In the genomic region with DNA sequence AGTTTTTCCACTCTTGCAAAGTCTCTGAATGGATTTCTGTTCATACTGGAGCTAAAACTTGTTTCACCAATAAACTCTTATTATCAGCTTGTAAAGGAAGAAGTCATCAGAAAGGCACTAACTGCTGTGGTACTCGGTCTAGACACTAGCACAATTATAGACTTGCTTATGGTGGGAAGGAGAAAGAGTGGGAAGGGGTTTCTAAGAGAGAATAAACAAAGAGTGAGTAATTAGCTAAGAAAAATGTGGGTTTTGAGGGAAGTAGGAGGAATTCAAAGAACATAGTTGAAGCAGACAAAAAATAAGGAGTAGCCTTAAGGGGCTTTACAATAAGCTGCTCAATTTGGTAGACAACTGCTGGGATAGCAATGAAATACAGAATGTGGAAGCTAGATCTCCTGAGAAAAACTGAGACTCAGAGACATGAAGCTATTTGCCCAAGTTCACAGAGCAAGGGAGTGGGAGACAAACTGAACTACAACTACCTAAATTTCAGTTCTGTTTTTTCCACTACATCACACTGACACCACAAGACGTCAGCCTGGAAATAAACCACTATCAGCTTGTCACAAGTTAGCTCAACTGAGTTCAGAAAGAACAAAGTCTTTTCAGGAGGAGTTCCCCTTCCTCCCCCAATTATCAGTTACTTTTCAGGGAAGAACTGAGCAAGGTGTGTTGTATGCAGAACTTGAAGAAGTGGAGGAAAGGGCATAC, we compare ENCODE assay signal across 8 cellular contexts. TPM values are rescaled to one million over a fixed set of nuclear protein-coding genes. Genes with fewer than 3 reads are reported as not detected.
DNase-seq lines count a peak whose midpoint lies in the region; ATAC-seq, FAIRE-seq and TF ChIP-seq lines count a peak whose summit lies in the region.

No MANE protein-coding gene starts in this region.

- H4K8ac ChIP-seq in neuronal stem cell (ENCODE audit: low read depth, low read length) = no peak overlapping the region

- peaks cover 33 to 43% (median 41%) of the 10 kb centered on the region in 11 experiments for H3K9me3 ChIP-seq in BLaER1 treated with 17β-estradiol and CSF1 and Interleukin-3, amounts not matched to agents 10 nM and 100 nM (replicated peaks in 1 of 11)
- no peaks in the 10 kb centered on the region for H3K9me3 ChIP-seq in esophagus muscularis mucosa
- H3K9me3 ChIP-seq in neuronal stem cell (replicated peaks in 1 of 2; ENCODE audit: control insufficient read depth in 2 of 2, insufficient read depth in 1 of 2, low read depth in 1 of 2, low read length in 2 of 2) = peaks cover 2 to 38% of the 10 kb centered on the region in 2 donors

- intact Hi-C loops in sciatic nerve (cut with DNase I) = no loop called here
- intact Hi-C loops in esophagus muscularis mucosa (cut with DNase I) = loop anchor here (5.0 to 10.0 kb wide), 3 partner anchors 60 to 147 kb away; a partner anchor contains a TSS

- peak overlapping the region; percentile 90 for H3K27ac Mint-ChIP-seq in activated T-cell treated with anti-CD3 and anti-CD28 coated beads, Interleukin-2, amount 50 U/mL, for 72 hours

- no peaks in the 10 kb centered on the region for H3K27me3 Mint-ChIP-seq in activated T-cell treated with anti-CD3 and anti-CD28 coated beads, Interleukin-2, amount 50 U/mL, for 72 hours (ENCODE audit: low read depth)

- peaks cover 3 to 17% of the 10 kb centered on the region in 2 donors for H3K36me3 Mint-ChIP-seq in activated T-cell treated with anti-CD3 and anti-CD28 coated beads, Interleukin-2, amount 50 U/mL, for 72 hours (ENCODE audit: insufficient read depth in 2 of 2)

- TF ChIP-seq POLR2A in esophagus muscularis mucosa (IDR thresholded peaks at IDR 0.05; ENCODE audit: low read depth) = no peak

- TF ChIP-seq CTCF in esophagus muscularis mucosa (IDR thresholded peaks at IDR 0.05) = no peak

- peaks cover 0 to 10% (median 0%) of the 10 kb centered on the region in 11 experiments; a peak in 3 of 22 replicates for H4K20me1 ChIP-seq in BLaER1 treated with 17β-estradiol and CSF1 and Interleukin-3, amounts not matched to agents 10 nM and 100 nM

- H3K4me3 ChIP-seq in BLaER1 treated with 17β-estradiol and CSF1 and Interleukin-3, amounts not matched to agents 10 nM and 100 nM = no peak overlapping the region
- H3K4me3 ChIP-seq in esophagus muscularis mucosa (no peak overlapping the region), neuronal stem cell (ENCODE audit: low read length in 2 of 2) (no peak overlapping the region)

- H2BK15ac ChIP-seq in neuronal stem cell (ENCODE audit: low read length) = no peak overlapping the region

- H3K4me1 Mint-ChIP-seq in activated T-cell treated with anti-CD3 and anti-CD28 coated beads, Interleukin-2, amount 50 U/mL, for 72 hours (ENCODE audit: low read depth) = peaks cover 43% of the 10 kb centered on the region

- WGBS in esophagus muscularis mucosa = 51% methylated on average over 2 of the region's 2 CpGs
- WGBS in neuronal stem cell (ENCODE audit: extremely low coverage in 2 of 2, insufficient read length in 2 of 2, insufficient replicate concordance in 1 of 2), 2 donors = no CpG with 5 or more reads among the region's 2 CpGs

- H3K4me1 ChIP-seq in BLaER1 treated with 17β-estradiol and CSF1 and Interleukin-3, amounts not matched to agents 10 nM and 100 nM = peaks cover 15 to 42% (median 28%) of the 10 kb centered on the region in 10 experiments
- H3K4me1 ChIP-seq in esophagus muscularis mucosa (peaks cover 29 to 46% (median 41%) of the 10 kb centered on the region in 4 donors), neuronal stem cell (ENCODE audit: control insufficient read depth in 2 of 2, insufficient read depth in 1 of 2, low read depth in 1 of 2, low read length in 2 of 2) (peaks cover 4 to 6% of the 10 kb centered on the region in 2 donors)

- peaks cover 30 to 43% (median 40%) of the 10 kb centered on the region in 11 experiments for H3K36me3 ChIP-seq in BLaER1 treated with 17β-estradiol and CSF1 and Interleukin-3, amounts not matched to agents 10 nM and 100 nM
- peaks cover 0 to 18% (median 2%) of the 10 kb centered on the region in 4 donors for H3K36me3 ChIP-seq in esophagus muscularis mucosa
- peaks cover 1 to 51% of the 10 kb centered on the region in 2 donors for H3K36me3 ChIP-seq in neuronal stem cell (replicated peaks in 1 of 2; ENCODE audit: control insufficient read depth in 2 of 2, insufficient read depth in 2 of 2, low read length in 2 of 2)

- no peak overlapping the region for H2BK5ac ChIP-seq in neuronal stem cell (ENCODE audit: low read length)

- H2BK120ac ChIP-seq in neuronal stem cell (ENCODE audit: low read depth, low read length) = no peak overlapping the region

- DNase-seq in GM19239 (ENCODE audit: insufficient read length, low spot score) (no peak), sciatic nerve (ENCODE audit: low spot score) (no peak), esophagus muscularis mucosa (ENCODE audit: extremely low spot score) (no peak), neuronal stem cell (ENCODE audit: low spot score) (no peak), SW480 (ENCODE audit: low spot score) (no peak)
- peak; percentile 20 to 31 for DNase-seq in activated T-cell treated with anti-CD3 and anti-CD28 coated beads, Interleukin-2, amount 50 U/mL, for 72 hours

- FAIRE-seq in GM19239 (lab: Jason Lieb, UNC) = peak; percentile 83

- no peak overlapping the region for H2AFZ ChIP-seq in neuronal stem cell (ENCODE audit: low read length)

- H3K9ac ChIP-seq in BLaER1 treated with 17β-estradiol and CSF1 and Interleukin-3, amounts not matched to agents 10 nM and 100 nM = 0 out of 22 replicates have a peak overlapping the region, but pooled peaks of 2 of the 11 experiments have one; percentile 0 to 21
- no peak overlapping the region for H3K9ac ChIP-seq in neuronal stem cell (ENCODE audit: low read depth, low read length, poor library complexity)

- no peak overlapping the region for H2BK12ac ChIP-seq in neuronal stem cell (ENCODE audit: low read length)

- H3K4me2 ChIP-seq in BLaER1 treated with 17β-estradiol and CSF1 and Interleukin-3, amounts not matched to agents 10 nM and 100 nM = peak overlapping the region; percentile 16 to 64 (median 43)
- H3K4me2 ChIP-seq in neuronal stem cell (ENCODE audit: insufficient read depth, low read length, poor library complexity, severe bottlenecking) = no peak overlapping the region

- TF ChIP-seq EP300 in esophagus muscularis mucosa (IDR thresholded peaks at IDR 0.05) = no peak

- peak; percentile 60 for ATAC-seq in HG03196 (IDR thresholded peaks at IDR 0.05; ENCODE audit: unreplicated experiment)
- peak; percentile 82 to 84 for ATAC-seq in activated T-cell treated with anti-CD3 and anti-CD28 coated beads, Interleukin-2, amount 50 U/mL, for 72 hours (replicated peaks in 1 of 2)
- peak; percentile 55 for ATAC-seq in sciatic nerve

- H2AK5ac ChIP-seq in neuronal stem cell (ENCODE audit: low read depth, low read length) = no peak overlapping the region

- H3K23ac ChIP-seq in neuronal stem cell (ENCODE audit: low read depth, low read length, poor library complexity) = no peak overlapping the region

- H3K18ac ChIP-seq in neuronal stem cell (ENCODE audit: low read length) = no peak overlapping the region

- no peak overlapping the region for H4K91ac ChIP-seq in neuronal stem cell (ENCODE audit: low read depth, low read length, poor library complexity)

- H3K27ac ChIP-seq in BLaER1 treated with 17β-estradiol and CSF1 and Interleukin-3, amounts not matched to agents 10 nM and 100 nM = peak overlapping the region in 10 of 11 experiments; percentile 0 to 63 (median 42); a peak in 14 of 22 replicates
- H3K27ac ChIP-seq in esophagus muscularis mucosa (replicated peaks in 1 of 4) (peak overlapping the region in 1 of 4 donors; percentile 26), neuronal stem cell (replicated peaks; ENCODE audit: low read length) (no peak overlapping the region)

- no peaks in the 10 kb centered on the region for H3K27me3 ChIP-seq in BLaER1 treated with 17β-estradiol and CSF1 and Interleukin-3, amounts not matched to agents 10 nM and 100 nM
- H3K27me3 ChIP-seq in esophagus muscularis mucosa = no peaks in the 10 kb centered on the region
- no peaks in the 10 kb centered on the region for H3K27me3 ChIP-seq in neuronal stem cell (ENCODE audit: control insufficient read depth in 3 of 3, insufficient read depth in 3 of 3, low read depth in 1 of 3, low read length in 3 of 3)

- H3K4ac ChIP-seq in neuronal stem cell (ENCODE audit: low read length) = no peak overlapping the region

- H3K4me3 Mint-ChIP-seq in activated T-cell treated with anti-CD3 and anti-CD28 coated beads, Interleukin-2, amount 50 U/mL, for 72 hours = peak overlapping the region; percentile 57 to 76

- peaks cover 3 to 5% of the 10 kb centered on the region in 2 donors for H3K9me3 Mint-ChIP-seq in activated T-cell treated with anti-CD3 and anti-CD28 coated beads, Interleukin-2, amount 50 U/mL, for 72 hours

- H3K79me1 ChIP-seq in neuronal stem cell (ENCODE audit: low read depth, low read length) = no peaks in the 10 kb centered on the region

- H3K14ac ChIP-seq in neuronal stem cell (ENCODE audit: low read length) = no peak overlapping the region

RNA-seq across cellular contexts. Expression of a gene that starts 59.7 kb away (rescaled TPM):
- 10 to 100 TPM; 14.6 to 17.1 TPM for total RNA-seq in activated T-cell treated with anti-CD3 and anti-CD28 coated beads, Interleukin-2, amount 50 U/mL, for 72 hours
- 50.4 TPM for total RNA-seq in sciatic nerve
- 10 to 100 TPM; 39.6 to 72.5 (median 53.8) TPM for total RNA-seq in esophagus muscularis mucosa
- polyA plus RNA-seq in neuronal stem cell (2013, experiment 1 of 2) = 14.8 TPM
- polyA plus RNA-seq in neuronal stem cell (2013, experiment 2 of 2) = 15.6 TPM

Comparison
In these comparisons a context has a peak if more than half of its experiments do, and no peak if none do; other contexts are left out.
1. DNase-seq: peak in activated T-cell treated with anti-CD3 and anti-CD28 coated beads, Interleukin-2, amount 50 U/mL, for 72 hours (2 of 2); none in GM19239 (single experiment), sciatic nerve (single experiment), esophagus muscularis mucosa (single experiment), neuronal stem cell (single experiment) and SW480 (single experiment).
2. Peak in every context shown above with its lines, with median percentiles within 50 percentile points of each other: ATAC-seq.